Comparison of ENCODE assay signal across 26 cellular contexts in genomic region chr17:37821025-37821713, GRCh38.
A peak's percentile ranks its signal among the peaks of the same experiment; 100 is the strongest.
DNase-seq lines count a peak whose midpoint lies in the region; ATAC-seq, FAIRE-seq and TF ChIP-seq lines count a peak whose summit lies in the region.
"Had no signal": no experiment of that assay in that cellular context is flagged by ENCODE, and none has a peak within 500 bp of the region (broad histone marks: within the 10 kb centered on the region; RNA-seq: fewer than 3 reads in every experiment).

No MANE protein-coding gene starts in this region.

- peak overlapping the region in 1 of 2 experiments; percentile 62; a peak in 3 of 6 replicates for H3K27ac ChIP-seq in A549
- H3K27ac ChIP-seq: C4-2B, coronary artery, left lung, pancreas, upper lobe of right lung had no signal

- CTCF ChIA-PET in A549 (lab: Yijun Ruan, JAX): interaction anchor here (1.0 to 10.6 kb wide), 5 partner anchors 28 to 172 kb away, joined by 3 to 137 read pairs (median 3); partner anchors contain the start of gene HNF1B
- CTCF ChIA-PET in activated CD8-positive, alpha-beta memory T cell treated with anti-CD3 and anti-CD28 coated beads, Interleukin-2, amount 10 ng/mL, durations not matched to agents 7 days and 5 days (lab: Charles Lee): no interaction called here

- DNase-seq in A549 (ENCODE audit: low read depth in 1 of 2, low spot score in 1 of 2) (no peak), HT1080 (ENCODE audit: low read depth) (peak; percentile 24), RPMI7951 (ENCODE audit: low read depth) (peak; percentile 46), glomerular visceral epithelial cell (ENCODE audit: extremely low spot score) (peak; percentile 59), globus pallidus (ENCODE audit: low spot score) (no peak)
- DNase-seq in activated CD8-positive, alpha-beta memory T cell treated with anti-CD3 and anti-CD28 coated beads, Interleukin-2, amount 10 ng/mL, durations not matched to agents 7 days and 5 days: no peak
- DNase-seq: activated B cell treated with CpG ODN at 0.5 μM for 24 hours; activated CD4-positive, alpha-beta T cell treated with anti-CD3 and anti-CD28 coated beads, Interleukin-2, amount 50 U/mL, for 48 hours; activated effector memory CD4-positive, alpha-beta T cell treated with Interleukin-2 at 50 U/mL for 16 hours; Calu3; left lung; naive thymus-derived CD8-positive, alpha-beta T cell; NCI-H1105; NCI-H2107; NCI-H510A treated with DMSO at 0.1 percent for 48 hours; pancreas; stimulated activated CD8-positive, alpha-beta memory T cell treated with anti-CD3 and anti-CD28 coated beads, Interleukin-4, amount 100 ng/mL, for 48 hours; upper lobe of right lung had no signal

- H3K4me3 Mint-ChIP-seq in activated CD8-positive, alpha-beta memory T cell treated with anti-CD3 and anti-CD28 coated beads, Interleukin-2, amount 10 ng/mL, durations not matched to agents 7 days and 5 days: no peak overlapping the region
- H3K4me3 Mint-ChIP-seq: mesothelial cell of epicardium had no signal

- no peak for FAIRE-seq in A549 (lab: Jason Lieb, UNC)
- FAIRE-seq: HTR-8/SVneo, pancreas had no signal

- no peak overlapping the region for H3K4me3 ChIP-seq in A549
- H3K4me3 ChIP-seq: coronary artery, HAP-1, left lung, pancreas, upper lobe of right lung had no signal

- peaks cover 61% of the 10 kb centered on the region for H3K4me1 ChIP-seq in A549
- H3K4me1 ChIP-seq: HAP-1, pancreas, upper lobe of right lung had no signal

- POLR2A ChIA-PET in A549 (lab: Yijun Ruan, JAX): no interaction called here

- no peak for TF ChIP-seq RAD21 in A549 (conservative IDR thresholded peaks at IDR 0.05 in 1 of 2, IDR thresholded peaks at IDR 0.05 in 1 of 2)

- no peaks in the 10 kb centered on the region for H3K9me3 ChIP-seq in A549
- H3K9me3 ChIP-seq: HAP-1, left lung, pancreas, upper lobe of right lung had no signal

- WGBS in A549 (ENCODE audit: missing lambda C conversion rate): 92% methylated on average over 5 of the region's 5 CpGs

- no peak overlapping the region for H3K4me2 ChIP-seq in A549

- no peaks in the 10 kb centered on the region for H3K9me3 Mint-ChIP-seq in activated CD8-positive, alpha-beta memory T cell treated with anti-CD3 and anti-CD28 coated beads, Interleukin-2, amount 10 ng/mL, durations not matched to agents 7 days and 5 days (ENCODE audit: low read depth)
- H3K9me3 Mint-ChIP-seq: activated B cell treated with CpG ODN at 0.5 μM for 24 hours; mesothelial cell of epicardium; naive thymus-derived CD8-positive, alpha-beta T cell had no signal

- TF ChIP-seq CTCF in A549 (IDR thresholded peaks at IDR 0.05): no peak

- TF ChIP-seq EP300 in A549 (IDR thresholded peaks at IDR 0.05): no peak

- no peak overlapping the region for H3K27ac Mint-ChIP-seq in activated CD8-positive, alpha-beta memory T cell treated with anti-CD3 and anti-CD28 coated beads, Interleukin-2, amount 10 ng/mL, durations not matched to agents 7 days and 5 days

- TF ChIP-seq POLR2A in A549 (IDR thresholded peaks at IDR 0.05; ENCODE audit: low read length): no peak

- no peaks in the 10 kb centered on the region for H3K36me3 Mint-ChIP-seq in activated CD8-positive, alpha-beta memory T cell treated with anti-CD3 and anti-CD28 coated beads, Interleukin-2, amount 10 ng/mL, durations not matched to agents 7 days and 5 days
- H3K36me3 Mint-ChIP-seq: mesothelial cell of epicardium; naive thymus-derived CD8-positive, alpha-beta T cell had no signal

- peaks cover 15% of the 10 kb centered on the region for H3K4me1 Mint-ChIP-seq in activated CD8-positive, alpha-beta memory T cell treated with anti-CD3 and anti-CD28 coated beads, Interleukin-2, amount 10 ng/mL, durations not matched to agents 7 days and 5 days

- no peaks in the 10 kb centered on the region for H3K27me3 Mint-ChIP-seq in activated CD8-positive, alpha-beta memory T cell treated with anti-CD3 and anti-CD28 coated beads, Interleukin-2, amount 10 ng/mL, durations not matched to agents 7 days and 5 days
- H3K27me3 Mint-ChIP-seq: activated B cell treated with CpG ODN at 0.5 μM for 24 hours had no signal

- ATAC-seq in A549 (no peak), GM19035 (IDR thresholded peaks at IDR 0.05; ENCODE audit: unreplicated experiment) (no peak), GM21825 (IDR thresholded peaks at IDR 0.05; ENCODE audit: unreplicated experiment) (no peak)
- no peak for ATAC-seq in activated CD8-positive, alpha-beta memory T cell treated with anti-CD3 and anti-CD28 coated beads, Interleukin-2, amount 10 ng/mL, durations not matched to agents 7 days and 5 days
- ATAC-seq: naive thymus-derived CD8-positive, alpha-beta T cell; pancreas; sciatic nerve; upper lobe of right lung had no signal

TF ChIP-seq in A549, 52 proteins besides CTCF, POLR2A, EP300 and RAD21:
- TF ChIP-seq ZFP36 (IDR thresholded peaks at IDR 0.05; ENCODE audit: borderline replicate concordance, partially characterized antibody) (no peak), ESRRA (IDR thresholded peaks at IDR 0.05; ENCODE audit: borderline replicate concordance, low read length) (no peak), ZNF302 (CRISPR knock-in tag; IDR thresholded peaks at IDR 0.05) (no peak), ZC3H11A (IDR thresholded peaks at IDR 0.05) (peak; percentile 73), CEBPB (IDR thresholded peaks at IDR 0.05) (no peak), HOXA7 (CRISPR knock-in tag; IDR thresholded peaks at IDR 0.05) (no peak)
TF ChIP-seq in A549: peak in this region for 1.

Comparison
In these comparisons a context has a peak if more than half of its experiments do, and no peak if none do; other contexts are left out.
1. DNase-seq: peak in HT1080 (single experiment), RPMI7951 (single experiment) and glomerular visceral epithelial cell (single experiment); none in A549 (0 of 2), globus pallidus (single experiment) and activated CD8-positive, alpha-beta memory T cell treated with anti-CD3 and anti-CD28 coated beads, Interleukin-2, amount 10 ng/mL, durations not matched to agents 7 days and 5 days (single experiment).